ENCODE assay signal across 21 cellular contexts in genomic region chr11:20464566-20464965, GRCh38.
"Had no signal": no experiment of that assay in that cellular context is flagged by ENCODE, and none has a peak within 500 bp of the region (broad histone marks: within the 10 kb centered on the region; RNA-seq: fewer than 3 reads in every experiment).

No MANE protein-coding gene starts in this region.

- H3K4me3 ChIP-seq: SJCRH30 had no signal

- H3K9me3 ChIP-seq: SJCRH30, SK-N-SH had no signal

- H3K27me3 ChIP-seq: SJCRH30 had no signal

- H3K27ac ChIP-seq: SJCRH30 had no signal

- H3K4me1 ChIP-seq: SJCRH30 had no signal

- ATAC-seq: activated CD8-positive, alpha-beta T cell treated with anti-CD3 and anti-CD28 coated beads, Interleukin-2, amount 10 ng/mL, durations not matched to agents 7 days and 5 days; Panc1 had no signal

- DNase-seq: activated CD4-positive, alpha-beta T cell treated with anti-CD3 and anti-CD28 coated beads, Interleukin-2, amount 10 ng/mL, durations not matched to agents 7 days and 5 days; activated CD4-positive, alpha-beta T cell treated with anti-CD3 and anti-CD28 coated beads, Interleukin-2, amount 50 U/mL, for 48 hours; activated CD8-positive, alpha-beta T cell treated with anti-CD3 and anti-CD28 coated beads, Interleukin-2, amount 10 ng/mL, durations not matched to agents 7 days and 5 days; activated gamma-delta T cell; activated naive CD4-positive, alpha-beta T cell treated with Interleukin-2 at 50 U/mL for 16 hours; activated naive CD8-positive, alpha-beta T cell treated with anti-CD3 and anti-CD28 coated beads, Interleukin-2, amount 10 ng/mL, durations not matched to agents 7 days and 5 days; activated T-cell treated with anti-CD3 and anti-CD28 coated beads, Interleukin-2, amount 50 U/mL, for 24 hours; caudate nucleus; cerebellar nuclear complex; Karpas-422; KBM-7; NCI-H1694 treated with DMSO at 0.1 percent for 48 hours; NCI-H2029; NCI-H510A; NCI-H526; NCI-H774; SHP77; SJCRH30; SK-N-SH had no signal

- FAIRE-seq: bronchial epithelial cell had no signal
